Comparison of ENCODE assay signal across 8 cellular contexts in genomic region chr10:11610151-11610854, GRCh38. TPM values are rescaled to one million over a fixed set of nuclear protein-coding genes. Genes with fewer than 3 reads are reported as not detected.
DNase-seq lines count a peak whose midpoint lies in the region; ATAC-seq, FAIRE-seq and TF ChIP-seq lines count a peak whose summit lies in the region.

No MANE protein-coding gene starts in this region.

- no peak for ATAC-seq in central memory CD8-positive, alpha-beta T cell (replicated peaks; ENCODE audit: extremely low read depth, poor library complexity, severe bottlenecking)
- ATAC-seq in GM19455 (IDR thresholded peaks at IDR 0.05; ENCODE audit: unreplicated experiment) (no peak), GM21360 (IDR thresholded peaks at IDR 0.05; ENCODE audit: unreplicated experiment) (no peak)

- peaks cover 21% of the 10 kb centered on the region for H3K4me1 Mint-ChIP-seq in central memory CD8-positive, alpha-beta T cell

- peaks cover 31% of the 10 kb centered on the region for H3K27me3 Mint-ChIP-seq in central memory CD8-positive, alpha-beta T cell

- no peaks in the 10 kb centered on the region for H3K9me3 Mint-ChIP-seq in central memory CD8-positive, alpha-beta T cell

- no peak for FAIRE-seq in urothelium cell line (lab: Jason Lieb, UNC)

- H3K4me3 ChIP-seq in AG10803 (ENCODE audit: low read length) = peak overlapping the region; percentile 85
- H3K4me3 ChIP-seq in Jurkat, Clone E6-1 (ENCODE audit: low read length) = peak overlapping the region; percentile 71
- H3K4me3 ChIP-seq in muscle layer of duodenum (ENCODE audit: low read depth in 1 of 2, low read length in 2 of 2) = peak overlapping the region; percentile 78 to 93

- H3K36me3 ChIP-seq in muscle layer of duodenum (ENCODE audit: control insufficient read depth in 1 of 2, insufficient read depth in 2 of 2, low read length in 2 of 2) = no peaks in the 10 kb centered on the region

- no peaks in the 10 kb centered on the region for H3K9me3 ChIP-seq in muscle layer of duodenum (ENCODE audit: control insufficient read depth in 1 of 2, low read length in 2 of 2)

- peaks cover 3 to 6% of the 10 kb centered on the region in 2 donors for H3K4me1 ChIP-seq in muscle layer of duodenum (ENCODE audit: control insufficient read depth in 1 of 2, insufficient read depth in 2 of 2, low read length in 2 of 2)

- H3K27ac Mint-ChIP-seq in central memory CD8-positive, alpha-beta T cell (ENCODE audit: low read depth) = peak overlapping the region; percentile 62

- H3K27me3 ChIP-seq in muscle layer of duodenum (ENCODE audit: low read depth, low read length) = no peaks in the 10 kb centered on the region

- H3K27ac ChIP-seq in muscle layer of duodenum (ENCODE audit: low read length) = peak overlapping the region; percentile 84

- DNase-seq in AG10803 (ENCODE audit: low read depth) (no peak), urothelium cell line (ENCODE audit: low spot score) (no peak), HK-2 (ENCODE audit: unreplicated experiment) (no peak)
- no peak for DNase-seq in Jurkat, Clone E6-1 (ENCODE audit: low read depth, low spot score)
- DNase-seq in central memory CD8-positive, alpha-beta T cell (ENCODE audit: low spot score in 2 of 2) = no peak

- H3K36me3 Mint-ChIP-seq in central memory CD8-positive, alpha-beta T cell (ENCODE audit: insufficient read depth) = peaks cover 6% of the 10 kb centered on the region

- peak overlapping the region; percentile 77 for H3K4me3 Mint-ChIP-seq in central memory CD8-positive, alpha-beta T cell

- no peak for TF ChIP-seq CTCF in AG10803 (conservative IDR thresholded peaks at IDR 0.05; ENCODE audit: low read length)

RNA-seq across cellular contexts. Expression of gene USP6NL, which starts 1.1 kb away (rescaled TPM):
- 12.9 TPM for polyA plus RNA-seq in Jurkat, Clone E6-1 (2012; ENCODE audit: insufficient read depth, insufficient read length)
